Comparison of ENCODE assay signal across 16 cellular contexts in the genomic region with DNA sequence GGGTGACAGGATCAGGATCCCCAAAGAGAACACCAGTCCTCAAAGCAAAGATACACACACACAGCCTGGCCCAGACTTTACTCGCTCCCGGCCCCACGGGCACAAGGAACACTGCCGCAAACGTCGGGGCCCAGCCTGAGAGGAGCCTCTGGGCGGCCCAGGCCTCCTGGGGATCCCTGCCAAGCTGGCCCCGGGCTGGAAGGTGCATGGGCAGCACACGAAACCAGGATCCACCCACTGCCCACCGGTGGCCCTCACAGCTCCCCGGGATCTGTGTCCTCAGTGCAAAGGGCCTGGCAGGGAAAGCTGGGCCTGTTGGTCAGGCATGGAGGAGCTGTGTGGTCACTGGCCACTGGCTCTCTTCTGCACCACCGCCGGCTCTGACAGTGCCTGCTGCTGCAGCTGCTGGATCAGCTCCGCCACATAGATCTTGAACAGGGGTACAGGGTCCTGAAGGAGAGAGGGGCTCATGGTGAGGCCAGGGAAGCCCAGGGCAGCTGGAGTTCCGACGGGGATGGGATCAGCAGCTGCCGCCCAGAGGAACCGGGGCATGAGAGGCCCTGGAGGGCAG.
"Had no signal": no experiment of that assay in that cellular context is flagged by ENCODE, and none has a peak within 500 bp of the region (broad histone marks: within the 10 kb centered on the region; RNA-seq: fewer than 3 reads in every experiment).

No MANE protein-coding gene starts in this region.

- H2AFZ ChIP-seq: hepatocyte had no signal

- H3K27me3 Mint-ChIP-seq: central memory CD8-positive, alpha-beta T cell; naive thymus-derived CD8-positive, alpha-beta T cell; stimulated activated naive CD8-positive, alpha-beta T cell treated with anti-CD3 and anti-CD28 coated beads, Interleukin-15, amount 100 ng/mL, for 72 hours had no signal

- FAIRE-seq: pancreas had no signal

- H3K4me3 Mint-ChIP-seq: central memory CD8-positive, alpha-beta T cell; effector memory CD8-positive, alpha-beta T cell; stimulated activated naive CD8-positive, alpha-beta T cell treated with anti-CD3 and anti-CD28 coated beads, Interleukin-15, amount 100 ng/mL, for 72 hours had no signal

- ATAC-seq: activated CD4-positive, CD25-positive, alpha-beta regulatory T cell treated with anti-CD3 and anti-CD28 coated beads, Interleukin-2, amount 50 U/mL, for 24 hours; body of pancreas; effector memory CD8-positive, alpha-beta T cell; naive thymus-derived CD8-positive, alpha-beta T cell; pancreas; stimulated activated naive CD8-positive, alpha-beta T cell treated with anti-CD3 and anti-CD28 coated beads, Interleukin-15, amount 100 ng/mL, for 72 hours had no signal

- H3K9me3 ChIP-seq: adrenal gland, body of pancreas, pancreas, testis had no signal

- DNase-seq: activated CD4-positive, alpha-beta T cell treated with anti-CD3 and anti-CD28 coated beads, Interleukin-2, amount 50 U/mL, for 4 hours; activated naive CD4-positive, alpha-beta T cell treated with Interleukin-2 at 50 U/mL for 16 hours; activated T-cell treated with anti-CD3 and anti-CD28 coated beads, Interleukin-2, amount 50 U/mL, for 48 hours; adrenal gland; body of pancreas; effector memory CD8-positive, alpha-beta T cell; kidney glomerular epithelial cell; naive thymus-derived CD8-positive, alpha-beta T cell; stimulated activated CD4-positive, alpha-beta T cell treated with anti-CD3 and anti-CD28 coated beads, Interleukin-4, amount 100 ng/mL, for 1 hour; stimulated activated naive CD8-positive, alpha-beta T cell treated with anti-CD3 and anti-CD28 coated beads, Interleukin-15, amount 100 ng/mL, for 72 hours; testis had no signal

- H3K4me2 ChIP-seq: hepatocyte had no signal

- H3K27ac ChIP-seq: adrenal gland, body of pancreas, hepatocyte, pancreas, testis had no signal

- H3K27me3 ChIP-seq: adrenal gland, body of pancreas, hepatocyte, pancreas, testis had no signal

- H3K9me3 Mint-ChIP-seq: central memory CD8-positive, alpha-beta T cell; effector memory CD8-positive, alpha-beta T cell; naive thymus-derived CD8-positive, alpha-beta T cell; stimulated activated naive CD8-positive, alpha-beta T cell treated with anti-CD3 and anti-CD28 coated beads, Interleukin-15, amount 100 ng/mL, for 72 hours had no signal

- H3K4me3 ChIP-seq: adrenal gland, body of pancreas, hepatocyte, lung, pancreas, testis had no signal
